ENCODE assay signal across 25 cellular contexts in genomic region chr4:39840027-39840426, GRCh38.
DNase-seq lines count a peak whose midpoint lies in the region; ATAC-seq and TF ChIP-seq lines count a peak whose summit lies in the region.
"Had no signal": no experiment of that assay in that cellular context is flagged by ENCODE, and none has a peak within 500 bp of the region (broad histone marks: within the 10 kb centered on the region; RNA-seq: fewer than 3 reads in every experiment).

No MANE protein-coding gene starts in this region.

- CTCF ChIA-PET in activated naive CD4-positive, alpha-beta T cell treated with anti-CD3 and anti-CD28 coated beads for 36 hours (lab: Charles Lee), result no interaction called here

- ATAC-seq in left lobe of liver (peak; percentile 88), memory B cell (ENCODE audit: low read depth) (no peak)
- ATAC-seq: GM12878 had no signal

- H3K9me3 Mint-ChIP-seq in activated naive CD4-positive, alpha-beta T cell treated with anti-CD3 and anti-CD28 coated beads, Interleukin-2, amount 50 U/mL, for 24 hours, result no peaks in the 10 kb centered on the region
- no peaks in the 10 kb centered on the region for H3K9me3 Mint-ChIP-seq in activated naive CD4-positive, alpha-beta T cell treated with anti-CD3 and anti-CD28 coated beads for 36 hours
- H3K9me3 Mint-ChIP-seq in memory B cell (no peaks in the 10 kb centered on the region), osteocyte (ENCODE audit: unreplicated experiment) (no peaks in the 10 kb centered on the region)
- H3K9me3 Mint-ChIP-seq: CD14-positive monocyte; CD4-positive, alpha-beta memory T cell; CD4-positive, CD25-positive, alpha-beta regulatory T cell; CD8-positive, alpha-beta memory T cell had no signal

- TF ChIP-seq CTCF in osteocyte (IDR thresholded peaks at IDR 0.05), result no peak

- intact Hi-C loops in activated naive CD4-positive, alpha-beta T cell treated with anti-CD3 and anti-CD28 coated beads for 36 hours (cut with micrococcal nuclease), result no loop called here

- peaks cover 16% of the 10 kb centered on the region for H3K36me3 Mint-ChIP-seq in activated naive CD4-positive, alpha-beta T cell treated with anti-CD3 and anti-CD28 coated beads, Interleukin-2, amount 50 U/mL, for 24 hours
- peaks cover 43% of the 10 kb centered on the region for H3K36me3 Mint-ChIP-seq in activated naive CD4-positive, alpha-beta T cell treated with anti-CD3 and anti-CD28 coated beads for 36 hours (ENCODE audit: low read depth)
- H3K36me3 Mint-ChIP-seq in memory B cell (peaks cover 28% of the 10 kb centered on the region), osteocyte (ENCODE audit: unreplicated experiment) (peaks cover 57% of the 10 kb centered on the region)

- peak overlapping the region; percentile 62 for H3K27ac Mint-ChIP-seq in activated naive CD4-positive, alpha-beta T cell treated with anti-CD3 and anti-CD28 coated beads, Interleukin-2, amount 50 U/mL, for 24 hours
- no peak overlapping the region for H3K27ac Mint-ChIP-seq in activated naive CD4-positive, alpha-beta T cell treated with anti-CD3 and anti-CD28 coated beads for 36 hours
- H3K27ac Mint-ChIP-seq in memory B cell (peak overlapping the region; percentile 50), osteocyte (ENCODE audit: unreplicated experiment) (no peak overlapping the region)
- H3K27ac Mint-ChIP-seq: CD4-positive, CD25-positive, alpha-beta regulatory T cell; CD8-positive, alpha-beta memory T cell had no signal

- no peak for DNase-seq in activated naive CD4-positive, alpha-beta T cell treated with anti-CD3 and anti-CD28 coated beads for 36 hours
- DNase-seq in left lobe of liver (ENCODE audit: low spot score) (no peak), memory B cell (ENCODE audit: low spot score in 2 of 2) (no peak), osteocyte (ENCODE audit: extremely low spot score, unreplicated experiment) (peak; percentile 23), SIG-M5 treated with dmso at 0.1 percent for 504 hours (lab: John Stamatoyannopoulos, UW; ENCODE audit: unreplicated experiment) (no peak), NAMALWA (ENCODE audit: low spot score) (no peak), cortex of kidney (lab: John Stamatoyannopoulos, UW) (no peak)
- DNase-seq: 8988T; ACHN; BE2C; C1 segment of cervical spinal cord; CD4-positive, alpha-beta memory T cell; CD4-positive, CD25-positive, alpha-beta regulatory T cell; CD8-positive, alpha-beta memory T cell; COR-L47; DMS 273 treated with DMSO at 0.1 percent for 48 hours; DMS153; DMS53; DMS79; DND-41; EL; GDM1 had no signal

- H3K4me1 Mint-ChIP-seq in activated naive CD4-positive, alpha-beta T cell treated with anti-CD3 and anti-CD28 coated beads, Interleukin-2, amount 50 U/mL, for 24 hours, result no peaks in the 10 kb centered on the region
- H3K4me1 Mint-ChIP-seq in activated naive CD4-positive, alpha-beta T cell treated with anti-CD3 and anti-CD28 coated beads for 36 hours (ENCODE audit: low read depth), result no peaks in the 10 kb centered on the region
- H3K4me1 Mint-ChIP-seq in memory B cell, result no peaks in the 10 kb centered on the region
- H3K4me1 Mint-ChIP-seq in osteocyte (ENCODE audit: unreplicated experiment), result no peaks in the 10 kb centered on the region
- H3K4me1 Mint-ChIP-seq: CD14-positive monocyte; CD8-positive, alpha-beta memory T cell had no signal

- no peaks in the 10 kb centered on the region for H3K27me3 Mint-ChIP-seq in activated naive CD4-positive, alpha-beta T cell treated with anti-CD3 and anti-CD28 coated beads, Interleukin-2, amount 50 U/mL, for 24 hours
- H3K27me3 Mint-ChIP-seq in activated naive CD4-positive, alpha-beta T cell treated with anti-CD3 and anti-CD28 coated beads for 36 hours (ENCODE audit: low read depth), result no peaks in the 10 kb centered on the region
- H3K27me3 Mint-ChIP-seq in memory B cell (no peaks in the 10 kb centered on the region), osteocyte (ENCODE audit: unreplicated experiment) (no peaks in the 10 kb centered on the region)
- H3K27me3 Mint-ChIP-seq: CD4-positive, alpha-beta memory T cell; CD4-positive, CD25-positive, alpha-beta regulatory T cell; CD8-positive, alpha-beta memory T cell had no signal

- H3K4me3 Mint-ChIP-seq in activated naive CD4-positive, alpha-beta T cell treated with anti-CD3 and anti-CD28 coated beads, Interleukin-2, amount 50 U/mL, for 24 hours, result no peak overlapping the region
- H3K4me3 Mint-ChIP-seq in activated naive CD4-positive, alpha-beta T cell treated with anti-CD3 and anti-CD28 coated beads for 36 hours, result no peak overlapping the region
- no peak overlapping the region for H3K4me3 Mint-ChIP-seq in memory B cell
- no peak overlapping the region for H3K4me3 Mint-ChIP-seq in osteocyte (ENCODE audit: unreplicated experiment)
- H3K4me3 Mint-ChIP-seq: CD14-positive monocyte; CD4-positive, alpha-beta memory T cell; CD4-positive, CD25-positive, alpha-beta regulatory T cell; CD8-positive, alpha-beta memory T cell had no signal

Comparison
In these comparisons a context has a peak if more than half of its experiments do, and no peak if none do; other contexts are left out.
1. H3K27ac Mint-ChIP-seq: peak in activated naive CD4-positive, alpha-beta T cell treated with anti-CD3 and anti-CD28 coated beads, Interleukin-2, amount 50 U/mL, for 24 hours (single experiment) and memory B cell (single experiment); none in activated naive CD4-positive, alpha-beta T cell treated with anti-CD3 and anti-CD28 coated beads for 36 hours (single experiment) and osteocyte (single experiment).